In the genomic region with DNA sequence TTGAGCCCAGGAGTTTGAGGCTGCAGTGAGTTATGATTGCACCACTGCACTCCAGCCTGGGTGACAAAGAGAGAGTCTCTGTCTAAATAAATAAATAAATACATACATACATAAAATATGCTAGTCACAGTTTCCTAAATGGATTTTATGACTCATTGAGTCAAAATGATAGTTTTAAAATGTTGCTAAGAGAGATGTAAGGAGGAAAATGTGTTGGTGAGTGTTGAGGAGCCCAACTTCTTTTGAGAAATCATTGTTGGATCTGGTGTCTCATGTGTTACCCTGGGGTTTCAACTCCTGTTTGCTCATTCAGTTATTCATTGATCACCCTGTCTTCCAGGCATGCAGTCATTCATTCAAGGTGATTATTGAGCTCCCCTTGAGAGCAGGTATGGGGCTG, we compare ENCODE assay signal across 22 cellular contexts. TPM values are rescaled to one million over a fixed set of nuclear protein-coding genes. Genes with fewer than 3 reads are reported as not detected.
DNase-seq lines count a peak whose midpoint lies in the region; TF ChIP-seq lines count a peak whose summit lies in the region.
"Had no signal": no experiment of that assay in that cellular context is flagged by ENCODE, and none has a peak within 500 bp of the region (broad histone marks: within the 10 kb centered on the region; RNA-seq: fewer than 3 reads in every experiment).

No MANE protein-coding gene starts in this region.

- intact Hi-C loops in activated T-helper 2 cell treated with anti-CD3 and anti-CD28 coated beads, Interferon-gamma antibody, Interleukin-2, Interleukin-4, amounts not matched to agents 10 μg/mL and 5 μg/mL and 100 μg/mL, durations not matched to agents 14 hours and 24 hours and 36 hours (cut with micrococcal nuclease) = no loop called here
- intact Hi-C loops in Caco-2 (cut with micrococcal nuclease; ENCODE audit: unreplicated experiment) = no loop called here

- peaks cover 8% of the 10 kb centered on the region; the same call in 1 of the 2 replicates for H4K20me1 ChIP-seq in GM23248 (ENCODE audit: insufficient read depth)

- peak overlapping the region; percentile 57 for H3K27ac ChIP-seq in GM23248
- H3K27ac ChIP-seq: parathyroid adenoma, tibial artery had no signal

- H3K9me3 Mint-ChIP-seq in activated T-helper 2 cell treated with anti-CD3 and anti-CD28 coated beads, Interferon-gamma antibody, Interleukin-2, Interleukin-4, amounts not matched to agents 10 μg/mL and 5 μg/mL and 100 μg/mL, durations not matched to agents 14 hours and 24 hours and 36 hours = no peaks in the 10 kb centered on the region
- H3K9me3 Mint-ChIP-seq in Caco-2 (ENCODE audit: unreplicated experiment) = no peaks in the 10 kb centered on the region
- H3K9me3 Mint-ChIP-seq: natural killer cell had no signal

- BruUV-seq in Caco-2 (replicated peaks; lab: Mats Ljungman, UMichigan) = no TSS peak

- no peak overlapping the region for H3K9ac ChIP-seq in GM23248
- H3K9ac ChIP-seq: parathyroid adenoma had no signal

- H3K4me2 ChIP-seq in GM23248 (ENCODE audit: unreplicated experiment) = peak overlapping the region; percentile 12

- peaks cover 9% of the 10 kb centered on the region for H3K36me3 Mint-ChIP-seq in activated T-helper 2 cell treated with anti-CD3 and anti-CD28 coated beads, Interferon-gamma antibody, Interleukin-2, Interleukin-4, amounts not matched to agents 10 μg/mL and 5 μg/mL and 100 μg/mL, durations not matched to agents 14 hours and 24 hours and 36 hours (ENCODE audit: low read depth)
- H3K36me3 Mint-ChIP-seq in Caco-2 (ENCODE audit: insufficient read depth, unreplicated experiment) = peaks cover 4% of the 10 kb centered on the region
- H3K36me3 Mint-ChIP-seq: activated CD8-positive, alpha-beta memory T cell treated with anti-CD3 and anti-CD28 coated beads, Interleukin-2, amount 10 ng/mL, durations not matched to agents 7 days and 5 days; natural killer cell had no signal

- H3K4me3 ChIP-seq in GM23248 = no peak overlapping the region
- no peak overlapping the region for H3K4me3 ChIP-seq in fibroblast of the aortic adventitia (ENCODE audit: low read depth, low read length)
- no peak overlapping the region for H3K4me3 ChIP-seq in Caco-2 (ENCODE audit: low read depth, low read length)
- H3K4me3 ChIP-seq: HAP-1, tibial artery had no signal

- H3K27me3 Mint-ChIP-seq in activated T-helper 2 cell treated with anti-CD3 and anti-CD28 coated beads, Interferon-gamma antibody, Interleukin-2, Interleukin-4, amounts not matched to agents 10 μg/mL and 5 μg/mL and 100 μg/mL, durations not matched to agents 14 hours and 24 hours and 36 hours (ENCODE audit: low read depth) = no peaks in the 10 kb centered on the region
- H3K27me3 Mint-ChIP-seq in Caco-2 (ENCODE audit: insufficient read depth, unreplicated experiment) = no peaks in the 10 kb centered on the region
- H3K27me3 Mint-ChIP-seq: activated CD8-positive, alpha-beta memory T cell treated with anti-CD3 and anti-CD28 coated beads, Interleukin-2, amount 10 ng/mL, durations not matched to agents 7 days and 5 days had no signal

- H3K4me1 ChIP-seq in GM23248 (ENCODE audit: insufficient read depth) = peaks cover 11% of the 10 kb centered on the region
- H3K4me1 ChIP-seq in Caco-2 = no peaks in the 10 kb centered on the region
- H3K4me1 ChIP-seq: HAP-1, parathyroid adenoma, tibial artery had no signal

- no peaks in the 10 kb centered on the region for H3K9me3 ChIP-seq in GM23248 (ENCODE audit: low read depth)
- H3K9me3 ChIP-seq in Caco-2 = no peaks in the 10 kb centered on the region
- H3K9me3 ChIP-seq: HAP-1, tibial artery had no signal

- peak overlapping the region; percentile 33 for H3K27ac Mint-ChIP-seq in activated T-helper 2 cell treated with anti-CD3 and anti-CD28 coated beads, Interferon-gamma antibody, Interleukin-2, Interleukin-4, amounts not matched to agents 10 μg/mL and 5 μg/mL and 100 μg/mL, durations not matched to agents 14 hours and 24 hours and 36 hours
- H3K27ac Mint-ChIP-seq in Caco-2 (ENCODE audit: unreplicated experiment) = no peak overlapping the region
- H3K27ac Mint-ChIP-seq: activated CD8-positive, alpha-beta memory T cell treated with anti-CD3 and anti-CD28 coated beads, Interleukin-2, amount 10 ng/mL, durations not matched to agents 7 days and 5 days; natural killer cell had no signal

- no peaks in the 10 kb centered on the region for H3K36me3 ChIP-seq in GM23248 (ENCODE audit: low read depth)
- no peaks in the 10 kb centered on the region for H3K36me3 ChIP-seq in Caco-2 (ENCODE audit: control insufficient read depth, insufficient read depth, low read length)
- H3K36me3 ChIP-seq: HAP-1, tibial artery had no signal

- H3K4me3 Mint-ChIP-seq in activated T-helper 2 cell treated with anti-CD3 and anti-CD28 coated beads, Interferon-gamma antibody, Interleukin-2, Interleukin-4, amounts not matched to agents 10 μg/mL and 5 μg/mL and 100 μg/mL, durations not matched to agents 14 hours and 24 hours and 36 hours (ENCODE audit: low read depth) = no peak overlapping the region
- no peak overlapping the region for H3K4me3 Mint-ChIP-seq in Caco-2 (ENCODE audit: unreplicated experiment)
- H3K4me3 Mint-ChIP-seq: activated CD8-positive, alpha-beta memory T cell treated with anti-CD3 and anti-CD28 coated beads, Interleukin-2, amount 10 ng/mL, durations not matched to agents 7 days and 5 days; natural killer cell had no signal

- peaks cover 99% of the 10 kb centered on the region for H3K79me2 ChIP-seq in GM23248 (ENCODE audit: insufficient read depth)
- H3K79me2 ChIP-seq: parathyroid adenoma had no signal

- no peak overlapping the region for H2AFZ ChIP-seq in GM23248
- H2AFZ ChIP-seq: parathyroid adenoma had no signal

- in situ Hi-C loops in GM23248 (cut with MboI) = no loop called here

- POLR2A ChIA-PET in Caco-2 (lab: Charles Lee) = no interaction called here

- H3K27me3 ChIP-seq in GM23248 (replicated peaks; ENCODE audit: insufficient read depth) (no peaks in the 10 kb centered on the region), Caco-2 (replicated peaks; ENCODE audit: control insufficient read depth, insufficient read depth, low read length) (no peaks in the 10 kb centered on the region)
- H3K27me3 ChIP-seq: tibial artery had no signal

- peaks cover 44% of the 10 kb centered on the region for H3K4me1 Mint-ChIP-seq in activated T-helper 2 cell treated with anti-CD3 and anti-CD28 coated beads, Interferon-gamma antibody, Interleukin-2, Interleukin-4, amounts not matched to agents 10 μg/mL and 5 μg/mL and 100 μg/mL, durations not matched to agents 14 hours and 24 hours and 36 hours (ENCODE audit: low read depth)
- peaks cover 7% of the 10 kb centered on the region for H3K4me1 Mint-ChIP-seq in Caco-2 (ENCODE audit: low read depth, unreplicated experiment)

- H3F3A ChIP-seq in GM23248 (ENCODE audit: insufficient read depth) = no peaks in the 10 kb centered on the region

- CTCF ChIA-PET in Caco-2 (lab: Charles Lee) = no interaction called here

- DNase-seq in AG08395 (ENCODE audit: low spot score) (peak; percentile 56), GM23248 (peak; percentile 75), fibroblast of the aortic adventitia (ENCODE audit: low read depth) (peak; percentile 29), NCI-H2081 treated with DMSO at 0.1 percent for 48 hours (lab: John Stamatoyannopoulos, UW) (no peak), Caco-2 (no peak), cerebellar nuclear complex (lab: John Stamatoyannopoulos, UW) (no peak), KG1 (lab: John Stamatoyannopoulos, UW) (no peak)
- DNase-seq in activated T-helper 2 cell treated with anti-CD3 and anti-CD28 coated beads, Interferon-gamma antibody, Interleukin-2, Interleukin-4, amounts not matched to agents 10 μg/mL and 5 μg/mL and 100 μg/mL, durations not matched to agents 14 hours and 24 hours and 36 hours (ENCODE audit: low spot score) = no peak
- DNase-seq: activated CD8-positive, alpha-beta memory T cell treated with anti-CD3 and anti-CD28 coated beads, Interleukin-2, amount 10 ng/mL, durations not matched to agents 7 days and 5 days; activated effector memory CD4-positive, alpha-beta T cell treated with anti-CD3 and anti-CD28 coated beads, Interleukin-2, amount 50 U/mL, for 16 hours; caudate nucleus; Kasumi-1; mesendoderm; natural killer cell; NCI-H1092 treated with DMSO at 0.1 percent for 48 hours; NCI-H2107; NCI-H524 treated with DMSO at 0.1 percent for 48 hours; stimulated activated naive CD4-positive, alpha-beta T cell; T-helper 9 cell; tibial artery had no signal

- TF ChIP-seq CTCF in fibroblast of the aortic adventitia (IDR thresholded peaks at IDR 0.05; ENCODE audit: insufficient read depth, low read length) = no peak
- TF ChIP-seq CTCF in Caco-2 (IDR thresholded peaks at IDR 0.05; ENCODE audit: insufficient read depth in 1 of 2, low read depth in 1 of 2, low read length in 1 of 2, severe bottlenecking in 1 of 2, unreplicated experiment in 1 of 2) = no peak

- no peaks in the 10 kb centered on the region for H3K9me2 ChIP-seq in GM23248 (ENCODE audit: insufficient read depth)

RNA-seq across cellular contexts. Expression of a gene that starts 21.1 kb away (rescaled TPM):
- 141 and 143 TPM in 2 replicates for total RNA-seq in GM23248 (2014; rRNA removed; shearing (Covaris generic))
- 52.6 and 53.2 TPM in 2 replicates for polyA plus RNA-seq in GM23248 (2016; fragmentation: Nextera tagmentation; extraction: Ambion mirVana)
- total RNA-seq in activated T-helper 2 cell treated with anti-CD3 and anti-CD28 coated beads, Interferon-gamma antibody, Interleukin-2, Interleukin-4, amounts not matched to agents 10 μg/mL and 5 μg/mL and 100 μg/mL, durations not matched to agents 14 hours and 24 hours and 36 hours = 122 and 123 TPM in 2 replicates
- total RNA-seq in fibroblast of the aortic adventitia (ENCODE audit: low replicate concordance) = 23.0 and 30.6 TPM in 2 replicates
- 26.8 and 28.8 TPM in 2 replicates for total RNA-seq in Caco-2 (2022)

Comparison
In these comparisons a context has a peak if more than half of its experiments do, and no peak if none do; other contexts are left out.
1. DNase-seq: peak in AG08395 (single experiment), GM23248 (single experiment) and fibroblast of the aortic adventitia (single experiment); none in activated T-helper 2 cell treated with anti-CD3 and anti-CD28 coated beads, Interferon-gamma antibody, Interleukin-2, Interleukin-4, amounts not matched to agents 10 μg/mL and 5 μg/mL and 100 μg/mL, durations not matched to agents 14 hours and 24 hours and 36 hours (single experiment), NCI-H2081 treated with DMSO at 0.1 percent for 48 hours (single experiment), Caco-2 (0 of 2), cerebellar nuclear complex (0 of 2) and KG1 (single experiment).